In the genomic region with DNA sequence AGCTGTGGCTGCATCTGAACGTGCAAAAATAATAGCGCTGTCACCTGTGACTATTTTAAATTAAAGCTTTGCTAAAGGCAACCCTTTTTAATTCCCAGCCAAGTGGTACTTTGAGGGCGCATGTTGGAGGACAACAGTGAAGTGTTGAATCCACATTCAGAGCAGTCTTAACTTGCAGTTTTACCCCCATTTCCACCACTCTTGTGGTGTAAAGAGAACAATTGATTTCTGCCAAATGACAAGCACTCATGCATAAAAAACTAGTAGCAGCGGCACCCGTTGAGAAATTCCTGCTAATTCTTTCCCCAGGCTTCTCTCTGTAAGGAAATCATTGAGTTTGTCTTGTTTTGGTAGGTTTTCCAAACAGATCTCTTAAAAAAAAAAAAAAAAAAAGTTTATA, we compare ENCODE assay signal across 18 cellular contexts. TPM values are rescaled to one million over a fixed set of nuclear protein-coding genes. Genes with fewer than 3 reads are reported as not detected.
DNase-seq lines count a peak whose midpoint lies in the region; ATAC-seq and TF ChIP-seq lines count a peak whose summit lies in the region.
"Had no signal": no experiment of that assay in that cellular context is flagged by ENCODE, and none has a peak within 500 bp of the region (broad histone marks: within the 10 kb centered on the region; RNA-seq: fewer than 3 reads in every experiment).

No MANE protein-coding gene starts in this region.

- TF ChIP-seq CTCF in WTC11 (IDR thresholded peaks at IDR 0.05) (no peak), smooth muscle cell (IDR thresholded peaks at IDR 0.05; ENCODE audit: borderline replicate concordance, insufficient read depth, poor library complexity, severe bottlenecking) (no peak), BE2C (IDR thresholded peaks at IDR 0.05; ENCODE audit: low read depth, low read length) (no peak)

- H3K27me3 ChIP-seq in mesendoderm (ENCODE audit: insufficient read depth, low read length, poor library complexity) (no peaks in the 10 kb centered on the region), smooth muscle cell (ENCODE audit: low read depth) (no peaks in the 10 kb centered on the region), BE2C (no peaks in the 10 kb centered on the region)

- no peaks in the 10 kb centered on the region for H3K27me3 Mint-ChIP-seq in WTC11 (ENCODE audit: low read depth)

- no CpG with 5 or more reads among the region's 5 CpGs for WGBS in mesendoderm (ENCODE audit: extremely low coverage, insufficient coverage, low lambda C conversion rate)
- WGBS in smooth muscle cell (ENCODE audit: low lambda C conversion rate) = 46% methylated on average over 5 of the region's 5 CpGs

- no peaks in the 10 kb centered on the region for H3F3A ChIP-seq in smooth muscle cell (ENCODE audit: low read depth)

- H3K79me1 ChIP-seq in mesendoderm (ENCODE audit: low read length) = no peaks in the 10 kb centered on the region

- H3K79me2 ChIP-seq in mesendoderm (ENCODE audit: control insufficient read depth, insufficient read depth, low read length) (no peaks in the 10 kb centered on the region), smooth muscle cell (ENCODE audit: low read depth) (no peaks in the 10 kb centered on the region)

- H3K4me1 ChIP-seq in mesendoderm (ENCODE audit: control insufficient read depth, low read depth, low read length) = peaks cover 2% of the 10 kb centered on the region
- H3K4me1 ChIP-seq in smooth muscle cell (ENCODE audit: low read depth) = peaks cover 10% of the 10 kb centered on the region
- no peaks in the 10 kb centered on the region for H3K4me1 ChIP-seq in BE2C
- H3K4me1 ChIP-seq: HAP-1 had no signal

- H3K27ac Mint-ChIP-seq in WTC11 = peak overlapping the region; percentile 47; the same call in 1 of the 2 replicates
- H3K27ac Mint-ChIP-seq: CD14-positive monocyte; T-helper 1 cell treated with Interleukin-12 subunit alpha and Interleukin-12 subunit beta and Interleukin-4 antibody, amounts not matched to agents 30 μg/mL and 1 μg/mL, for 36 hours had no signal

- H2BK120ac ChIP-seq in mesendoderm (ENCODE audit: low read depth, low read length) = no peak overlapping the region

- no peak overlapping the region for H3K4me3 Mint-ChIP-seq in WTC11
- H3K4me3 Mint-ChIP-seq: CD14-positive monocyte; T-helper 1 cell treated with Interleukin-12 subunit alpha and Interleukin-12 subunit beta and Interleukin-4 antibody, amounts not matched to agents 30 μg/mL and 1 μg/mL, for 36 hours had no signal

- no peak overlapping the region for H4K8ac ChIP-seq in mesendoderm (ENCODE audit: low read depth, low read length)

- H3K9me3 ChIP-seq in smooth muscle cell (replicated peaks; ENCODE audit: low read depth) = no peaks in the 10 kb centered on the region
- no peaks in the 10 kb centered on the region for H3K9me3 ChIP-seq in BE2C
- H3K9me3 ChIP-seq: HAP-1 had no signal

- peaks cover 29% of the 10 kb centered on the region for H3K4me1 Mint-ChIP-seq in WTC11
- H3K4me1 Mint-ChIP-seq: CD14-positive monocyte had no signal

- no peak overlapping the region for H2BK15ac ChIP-seq in mesendoderm (replicated peaks; ENCODE audit: low read depth)

- H3K9ac ChIP-seq in mesendoderm (ENCODE audit: low read length) (no peak overlapping the region), smooth muscle cell (ENCODE audit: low read depth) (no peak overlapping the region)
- H3K9ac ChIP-seq: KMS-11 had no signal

- H3K4ac ChIP-seq in mesendoderm (ENCODE audit: low read depth, low read length) = no peak overlapping the region

- peak; percentile 89 for ATAC-seq in WTC11
- no peak for ATAC-seq in GM21717 (IDR thresholded peaks at IDR 0.05; ENCODE audit: unreplicated experiment)

- no peak overlapping the region for H3K56ac ChIP-seq in mesendoderm (ENCODE audit: low read length)

- no peak overlapping the region for H4K5ac ChIP-seq in mesendoderm (ENCODE audit: low read length)

- POLR2A ChIA-PET in WTC11 (lab: Charles Lee) = no interaction called here

- H3K18ac ChIP-seq in mesendoderm (ENCODE audit: low read length) = no peak overlapping the region

- H3K4me2 ChIP-seq in mesendoderm (ENCODE audit: low read length) = no peak overlapping the region
- no peak overlapping the region for H3K4me2 ChIP-seq in smooth muscle cell
- H3K4me2 ChIP-seq: KMS-11 had no signal

- H2BK5ac ChIP-seq in mesendoderm (ENCODE audit: low read length) = no peak overlapping the region

- H3K36me3 Mint-ChIP-seq in WTC11 = no peaks in the 10 kb centered on the region
- H3K36me3 Mint-ChIP-seq: CD14-positive monocyte had no signal

- CTCF ChIA-PET in WTC11 (lab: Charles Lee) = no interaction called here

- H3K9me3 Mint-ChIP-seq in WTC11 = no peaks in the 10 kb centered on the region
- H3K9me3 Mint-ChIP-seq: T-helper 1 cell treated with Interleukin-12 subunit alpha and Interleukin-12 subunit beta and Interleukin-4 antibody, amounts not matched to agents 30 μg/mL and 1 μg/mL, for 36 hours had no signal

- no peak overlapping the region for H2AFZ ChIP-seq in smooth muscle cell (ENCODE audit: low read depth)

- H3K27ac ChIP-seq in mesendoderm (ENCODE audit: low read depth, low read length) (no peak overlapping the region), smooth muscle cell (ENCODE audit: low read depth) (no peak overlapping the region)
- H3K27ac ChIP-seq: KMS-11 had no signal

- H4K20me1 ChIP-seq in smooth muscle cell (ENCODE audit: low read depth) = no peaks in the 10 kb centered on the region

- no peak overlapping the region for H3K23ac ChIP-seq in mesendoderm (ENCODE audit: low read length)

- DNase-seq in NCI-H345 (lab: John Stamatoyannopoulos, UW) (peak; percentile 30), NCI-H345 treated with DMSO at 0.1 percent for 48 hours (lab: John Stamatoyannopoulos, UW; ENCODE audit: unreplicated experiment) (no peak), WTC11 (ENCODE audit: low spot score) (no peak), mesendoderm (peak; percentile 72), smooth muscle cell (lab: John Stamatoyannopoulos, UW; ENCODE audit: unreplicated experiment) (no peak), BE2C (no peak)
- DNase-seq: GF-D8, IMR-90, NCI-H1092 treated with DMSO at 0.1 percent for 48 hours, NCI-H2081, NCI-H446 treated with DMSO at 0.1 percent for 48 hours, NCI-H526 treated with DMSO at 0.1 percent for 48 hours, Right ventricle myocardium superior had no signal

- H3K36me3 ChIP-seq in mesendoderm (ENCODE audit: control insufficient read depth, insufficient read depth, low read length) (no peaks in the 10 kb centered on the region), smooth muscle cell (ENCODE audit: low read depth) (no peaks in the 10 kb centered on the region), BE2C (no peaks in the 10 kb centered on the region)
- H3K36me3 ChIP-seq: HAP-1 had no signal

- no peak overlapping the region for H2AK5ac ChIP-seq in mesendoderm (ENCODE audit: low read length)

- H3K4me3 ChIP-seq in mesendoderm (ENCODE audit: low read length) = no peak overlapping the region
- H3K4me3 ChIP-seq in smooth muscle cell = no peak overlapping the region
- no peak overlapping the region for H3K4me3 ChIP-seq in BE2C (ENCODE audit: low read depth, low read length)
- H3K4me3 ChIP-seq: HAP-1 had no signal

TF ChIP-seq in WTC11, 78 proteins besides CTCF, POLR2A, EP300 and RAD21 (continues in another document):
- TF ChIP-seq ZNF138 (CRISPR knock-in tag; conservative IDR thresholded peaks at IDR 0.05) = no peak
- TF ChIP-seq ATF2 (CRISPR knock-in tag; IDR thresholded peaks at IDR 0.05; ENCODE audit: borderline replicate concordance, low read depth) = no peak
- TF ChIP-seq KAT7 (CRISPR knock-in tag; IDR thresholded peaks at IDR 0.05; ENCODE audit: borderline replicate concordance) = no peak
- TF ChIP-seq SMAD4 (CRISPR knock-in tag; IDR thresholded peaks at IDR 0.05) = no peak
- TF ChIP-seq ZSCAN18 (CRISPR knock-in tag; IDR thresholded peaks at IDR 0.05) = no peak

RNA-seq across cellular contexts. Expression of gene DAOA, which starts 36.3 kb away (rescaled TPM):
- total RNA-seq in WTC11 (2021) (not detected in 3 replicates), smooth muscle cell (not detected in 2 replicates)
- not detected for polyA plus RNA-seq in mesendoderm (2013, experiment 1 of 2)
- polyA plus RNA-seq in mesendoderm (2013, experiment 2 of 2) = not detected
- not detected in 2 replicates for polyA plus RNA-seq in smooth muscle cell
- not detected for polyA plus RNA-seq in BE2C (2012; ENCODE audit: insufficient read depth, insufficient read length, low read depth)
- total RNA-seq: IMR-90, Right ventricle myocardium superior had no signal
- polyA plus RNA-seq: CD14-positive monocyte, IMR-90 had no signal

Comparison
In these comparisons a context has a peak if more than half of its experiments do, and no peak if none do; other contexts are left out.
1. DNase-seq: peak in NCI-H345 (single experiment) and mesendoderm (single experiment); none in NCI-H345 treated with DMSO at 0.1 percent for 48 hours (single experiment), WTC11 (single experiment), smooth muscle cell (single experiment) and BE2C (single experiment).